In genomic region chr4:83308672-83309071, GRCh38 we compare ENCODE assay signal across 26 cellular contexts.
"Had no signal": no experiment of that assay in that cellular context is flagged by ENCODE, and none has a peak within 500 bp of the region (broad histone marks: within the 10 kb centered on the region; RNA-seq: fewer than 3 reads in every experiment).

No MANE protein-coding gene starts in this region.

- H3K4me3 ChIP-seq: breast epithelium, dorsolateral prefrontal cortex, gastroesophageal sphincter, hepatocyte, left ventricle myocardium inferior, lung, ovary, smooth muscle cell, upper lobe of left lung, vagina had no signal

- H3K27me3 ChIP-seq: breast epithelium, gastroesophageal sphincter, hepatocyte, ovary, upper lobe of left lung, vagina had no signal

- DNase-seq: activated CD4-positive, alpha-beta T cell treated with anti-CD3 and anti-CD28 coated beads, Interleukin-2, amount 10 ng/mL, durations not matched to agents 7 days and 5 days; activated CD4-positive, CD25-positive, alpha-beta regulatory T cell treated with anti-CD3 and anti-CD28 coated beads, Interleukin-2, amount 50 U/mL, for 72 hours; activated CD8-positive, alpha-beta memory T cell treated with anti-CD3 and anti-CD28 coated beads, Interleukin-2, amount 10 ng/mL, durations not matched to agents 7 days and 5 days; activated CD8-positive, alpha-beta T cell treated with anti-CD3 and anti-CD28 coated beads, Interleukin-2, amount 10 ng/mL, durations not matched to agents 7 days and 5 days; activated naive CD8-positive, alpha-beta T cell treated with anti-CD3 and anti-CD28 coated beads, Interleukin-2, amount 50 U/mL, for 24 hours; activated T-cell treated with anti-CD3 and anti-CD28 coated beads, Interleukin-2, amount 50 U/mL, for 48 hours; central memory CD4-positive, alpha-beta T cell; dorsolateral prefrontal cortex; effector memory CD8-positive, alpha-beta T cell; kidney glomerular epithelial cell; left ventricle myocardium inferior; ovary; stimulated activated CD4-positive, alpha-beta T cell treated with anti-CD3 and anti-CD28 coated beads, Interleukin-1b, Interleukin-23, amount 100 ng/mL, for 48 hours; stimulated activated CD4-positive, alpha-beta T cell treated with anti-CD3 and anti-CD28 coated beads, Interleukin-4, amount 100 ng/mL, for 4 hours; stimulated activated CD8-positive, alpha-beta memory T cell treated with anti-CD3 and anti-CD28 coated beads, Interleukin-4, amount 100 ng/mL, for 48 hours; stimulated activated naive CD8-positive, alpha-beta T cell treated with anti-CD3 and anti-CD28 coated beads, Interleukin-15, amount 100 ng/mL, for 72 hours; substantia nigra; upper lobe of left lung; WERI-Rb-1 had no signal

- ATAC-seq: activated CD8-positive, alpha-beta memory T cell treated with anti-CD3 and anti-CD28 coated beads, Interleukin-2, amount 10 ng/mL, durations not matched to agents 7 days and 5 days; activated CD8-positive, alpha-beta T cell treated with anti-CD3 and anti-CD28 coated beads, Interleukin-2, amount 10 ng/mL, durations not matched to agents 7 days and 5 days; activated naive CD8-positive, alpha-beta T cell treated with anti-CD3 and anti-CD28 coated beads, Interleukin-2, amount 50 U/mL, for 24 hours; effector memory CD8-positive, alpha-beta T cell; gastroesophageal sphincter; stimulated activated memory B cell treated with anti-CD40 and anti-IgM and Interleukin-4, amounts not matched to agents 10 μg/mL and 1 μg/mL and 100 μg/mL, for 72 hours; stimulated activated naive CD8-positive, alpha-beta T cell treated with anti-CD3 and anti-CD28 coated beads, Interleukin-15, amount 100 ng/mL, for 72 hours had no signal

- H3K36me3 ChIP-seq: breast epithelium, gastroesophageal sphincter, left ventricle myocardium inferior, ovary, upper lobe of left lung, vagina, WERI-Rb-1 had no signal

- H3K9me3 ChIP-seq: breast epithelium, gastroesophageal sphincter, left ventricle myocardium inferior, ovary, upper lobe of left lung, vagina had no signal

- H3K4me1 ChIP-seq: breast epithelium, gastroesophageal sphincter, left ventricle myocardium inferior, upper lobe of left lung, vagina had no signal
